In genomic region chr19:16370671-16371391, GRCh38 we compare ENCODE assay signal across 10 cellular contexts. TPM values are rescaled to one million over a fixed set of nuclear protein-coding genes. Genes with fewer than 3 reads are reported as not detected.
A peak's percentile ranks its signal among the peaks of the same experiment; 100 is the strongest.
DNase-seq lines count a peak whose midpoint lies in the region; ATAC-seq and TF ChIP-seq lines count a peak whose summit lies in the region.
"Had no signal": no experiment of that assay in that cellular context is flagged by ENCODE, and none has a peak within 500 bp of the region (broad histone marks: within the 10 kb centered on the region; RNA-seq: fewer than 3 reads in every experiment).

No MANE protein-coding gene starts in this region.

- peaks cover 14 to 89% of the 10 kb centered on the region in 2 donors for H3K4me1 ChIP-seq in left lung
- H3K4me1 ChIP-seq in vagina = peaks cover 31% of the 10 kb centered on the region

- no peak for TF ChIP-seq POLR2A in vagina (IDR thresholded peaks at IDR 0.05)

- intact Hi-C loops in left lung (cut with DNase I) (no loop called here), vagina (cut with DNase I) (no loop called here)

- peak overlapping the region; percentile 85; the same call in 1 of the 2 replicates for H3K27ac ChIP-seq in VCaP
- peak overlapping the region; percentile 33 to 72 for H3K27ac ChIP-seq in left lung
- H3K27ac ChIP-seq in vagina = peak overlapping the region; percentile 81
- H3K27ac ChIP-seq: SK-N-MC had no signal

- H3K4me3 ChIP-seq in left lung = no peak overlapping the region
- H3K4me3 ChIP-seq in vagina = peak overlapping the region in 1 of 2 donors; percentile 9
- H3K4me3 ChIP-seq: SK-N-MC had no signal

- no peaks in the 10 kb centered on the region for H3K27me3 ChIP-seq in left lung
- no peaks in the 10 kb centered on the region for H3K27me3 ChIP-seq in vagina

- H3K9me3 ChIP-seq in left lung = no peaks in the 10 kb centered on the region
- no peaks in the 10 kb centered on the region for H3K9me3 ChIP-seq in vagina

- H3K36me3 ChIP-seq in left lung (peaks cover 0 to 24% of the 10 kb centered on the region in 2 donors), vagina (peaks cover 0 to 3% of the 10 kb centered on the region in 2 donors)

- TF ChIP-seq CTCF in VCaP (conservative IDR thresholded peaks at IDR 0.05) = no peak
- TF ChIP-seq CTCF in left lung (IDR thresholded peaks at IDR 0.05) = no peak
- no peak for TF ChIP-seq CTCF in vagina (IDR thresholded peaks at IDR 0.05)

- no peak for ATAC-seq in left lung

- DNase-seq in stimulated activated naive CD4-positive, alpha-beta T cell (lab: John Stamatoyannopoulos, UW) = peak in 4 of 6 experiments; percentile 27 to 69 (median 42)
- no peak for DNase-seq in stimulated activated naive CD4-positive, alpha-beta T cell treated with Interleukin-2 at 50 U/mL for 16 hours (lab: John Stamatoyannopoulos, UW)
- peak in 1 of 2 donors; percentile 45 for DNase-seq in left lung
- DNase-seq in vagina (ENCODE audit: extremely low spot score in 2 of 2) = no peak
- DNase-seq in NCI-H187 treated with DMSO at 0.1 percent for 48 hours (lab: John Stamatoyannopoulos, UW) = no peak
- no peak for DNase-seq in amniotic stem cell (lab: John Stamatoyannopoulos, UW)
- no peak for DNase-seq in hepatic stellate cell (ENCODE audit: low spot score)
- DNase-seq: cerebellar nuclear complex had no signal

RNA-seq across cellular contexts. Expression of gene KLF2, which starts 46.2 kb away (rescaled TPM):
- total RNA-seq in left lung (10 to 100 TPM; 30.2 to 75.9 TPM), vagina (252 TPM)

Comparison
In these comparisons a context has a peak if more than half of its experiments do, and no peak if none do; other contexts are left out.
1. DNase-seq: peak in stimulated activated naive CD4-positive, alpha-beta T cell (4 of 6); none in stimulated activated naive CD4-positive, alpha-beta T cell treated with Interleukin-2 at 50 U/mL for 16 hours (single experiment), vagina (0 of 2), NCI-H187 treated with DMSO at 0.1 percent for 48 hours (single experiment), amniotic stem cell (single experiment) and hepatic stellate cell (single experiment).
2. Peak in every context shown above with its lines, with median percentiles within 50 percentile points of each other: H3K27ac ChIP-seq.